In the genomic region with DNA sequence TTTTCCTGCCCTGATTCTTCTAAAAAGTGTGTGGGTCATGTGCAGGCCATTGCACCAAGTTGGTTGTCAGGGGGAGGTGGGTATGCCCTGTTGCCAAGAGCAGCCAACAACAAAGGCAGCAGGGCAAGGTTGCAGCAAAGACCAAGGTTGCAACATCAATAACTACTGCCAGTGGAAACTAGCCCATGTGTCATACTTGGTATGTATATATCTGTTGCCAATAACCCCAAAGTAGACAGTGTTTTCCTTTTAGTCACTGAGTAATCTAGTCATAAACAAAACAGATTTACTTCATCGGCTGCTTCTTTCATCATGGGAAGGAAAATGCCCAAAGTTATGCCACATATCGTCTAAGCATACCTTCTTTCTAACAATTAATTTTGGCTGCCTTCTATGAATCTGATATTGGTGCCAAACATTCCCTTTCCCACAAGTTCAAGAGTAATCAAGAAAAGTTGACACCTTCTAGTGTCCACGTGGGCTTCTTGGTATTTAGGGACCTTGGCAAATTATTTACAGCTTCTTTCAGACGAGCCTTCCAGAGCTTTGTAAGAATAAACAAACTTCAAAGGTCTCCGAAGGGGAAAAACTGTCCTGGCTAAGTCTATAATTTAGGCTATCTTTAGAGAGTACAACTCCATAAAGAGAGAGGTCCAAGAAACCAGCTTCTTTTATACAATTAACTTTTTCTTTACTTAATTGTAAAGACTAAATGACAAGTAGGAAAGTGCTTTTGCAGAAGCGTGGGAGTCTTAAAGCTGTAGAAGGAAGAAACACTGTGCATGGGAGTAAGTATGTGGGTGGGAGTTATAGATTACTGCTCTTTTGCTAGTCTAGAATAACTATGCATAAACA, we compare ENCODE assay signal across 8 cellular contexts.
DNase-seq lines count a peak whose midpoint lies in the region; ATAC-seq, FAIRE-seq and TF ChIP-seq lines count a peak whose summit lies in the region.

No MANE protein-coding gene starts in this region.

- ATAC-seq in HG03280 (IDR thresholded peaks at IDR 0.05; ENCODE audit: unreplicated experiment) = peak; percentile 71

- no peak for FAIRE-seq in urothelium cell line (lab: Jason Lieb, UNC)

- H3K27ac ChIP-seq in muscle layer of duodenum (ENCODE audit: low read length) = peak overlapping the region; percentile 66

- no peaks in the 10 kb centered on the region for H3K36me3 ChIP-seq in muscle layer of duodenum (ENCODE audit: control insufficient read depth in 1 of 2, insufficient read depth in 2 of 2, low read length in 2 of 2)

- H3K27me3 ChIP-seq in muscle layer of duodenum (ENCODE audit: low read depth, low read length) = no peaks in the 10 kb centered on the region

- no peak for TF ChIP-seq CTCF in choroid plexus epithelial cell (conservative IDR thresholded peaks at IDR 0.05; ENCODE audit: low read depth, low read length)

- peak; percentile 98 for DNase-seq in GM04503 (ENCODE audit: low read depth)
- peak in 4 of 5 experiments; percentile 38 to 83 (median 54) for DNase-seq in T-helper 2 cell
- peak; percentile 98 for DNase-seq in choroid plexus epithelial cell (ENCODE audit: low read depth)
- DNase-seq in urothelium cell line (ENCODE audit: low spot score) = peak; percentile 30
- no peak for DNase-seq in globus pallidus (ENCODE audit: low spot score)
- DNase-seq in hippocampal formation (lab: John Stamatoyannopoulos, UW) = no peak

- H3K4me1 ChIP-seq in muscle layer of duodenum (ENCODE audit: control insufficient read depth in 1 of 2, insufficient read depth in 2 of 2, low read length in 2 of 2) = peaks cover 11 to 12% of the 10 kb centered on the region in 2 donors

- no peaks in the 10 kb centered on the region for H3K9me3 ChIP-seq in muscle layer of duodenum (ENCODE audit: control insufficient read depth in 1 of 2, low read length in 2 of 2)

- H3K4me3 ChIP-seq in choroid plexus epithelial cell (ENCODE audit: low read depth, low read length) = no peak overlapping the region
- no peak overlapping the region for H3K4me3 ChIP-seq in muscle layer of duodenum (ENCODE audit: low read depth in 1 of 2, low read length in 2 of 2)

Comparison
In these comparisons a context has a peak if more than half of its experiments do, and no peak if none do; other contexts are left out.
1. DNase-seq: peak in GM04503 (single experiment), T-helper 2 cell (4 of 5), choroid plexus epithelial cell (single experiment) and urothelium cell line (single experiment); none in globus pallidus (single experiment) and hippocampal formation (0 of 2).